1 cellular context compared by ENCODE assay signal in genomic region chr22:37904572-37905533, GRCh38.
A peak's percentile ranks its signal among the peaks of the same experiment; 100 is the strongest.
TF ChIP-seq lines count a peak whose summit lies in the region.

No MANE protein-coding gene starts in this region.

TF ChIP-seq in HEK293, 187 proteins besides CTCF, POLR2A, EP300 and RAD21 (continued from another document):
- peak; percentile 74 for TF ChIP-seq ZNF558 (tag by site-specific recombination; IDR thresholded peaks at IDR 0.05)
- peak; percentile 97 for TF ChIP-seq HIC1 (tag by site-specific recombination; IDR thresholded peaks at IDR 0.05)
- TF ChIP-seq OVOL3 (tag by site-specific recombination; IDR thresholded peaks at IDR 0.05): no peak
- TF ChIP-seq ZFHX2 (tag by site-specific recombination; conservative IDR thresholded peaks at IDR 0.05): peak; percentile 63
- no peak for TF ChIP-seq ZSCAN18 (tag by site-specific recombination; IDR thresholded peaks at IDR 0.05)
- TF ChIP-seq ZNF660 (tag by site-specific recombination; IDR thresholded peaks at IDR 0.05): peak; percentile 88; the same call in 1 of the 2 replicates
